ENCODE assay signal across 20 cellular contexts in genomic region chr11:2128102-2128511, GRCh38. TPM values are rescaled to one million over a fixed set of nuclear protein-coding genes. Genes with fewer than 3 reads are reported as not detected.
"Had no signal": no experiment of that assay in that cellular context is flagged by ENCODE, and none has a peak within 500 bp of the region (broad histone marks: within the 10 kb centered on the region; RNA-seq: fewer than 3 reads in every experiment).

No MANE protein-coding gene starts in this region.

- H3K4me3 Mint-ChIP-seq: activated naive CD8-positive, alpha-beta T cell treated with anti-CD3 and anti-CD28 coated beads, Interleukin-2, amount 50 U/mL, for 24 hours; immature natural killer cell; neural progenitor cell; stimulated activated naive CD8-positive, alpha-beta T cell treated with anti-CD3 and anti-CD28 coated beads, Interleukin-15, Interleukin-2, amounts not matched to agents 100 ng/mL and 50 ng/mL, for 24 hours had no signal

- H3K27ac ChIP-seq: dorsolateral prefrontal cortex, esophagus muscularis mucosa, lower lobe of right lung, neural progenitor cell, pancreas, skin epidermis, suprapubic skin had no signal

- H3K36me3 Mint-ChIP-seq: immature natural killer cell, neural progenitor cell had no signal

- DNase-seq: activated CD4-positive, alpha-beta T cell treated with anti-CD3 and anti-CD28 coated beads for 1 hour; activated CD4-positive, alpha-beta T cell treated with anti-CD3 and anti-CD28 coated beads, Interleukin-2, amount 50 U/mL, for 4 hours; activated naive CD4-positive, alpha-beta T cell; activated naive CD8-positive, alpha-beta T cell treated with anti-CD3 and anti-CD28 coated beads, Interleukin-2, amount 50 U/mL, for 24 hours; activated T-cell treated with anti-CD3 and anti-CD28 coated beads for 4 hours; dorsolateral prefrontal cortex; immature natural killer cell; lower lobe of right lung; retina; SK-N-SH; stimulated activated CD4-positive, alpha-beta T cell treated with anti-CD3 and anti-CD28 coated beads, Interleukin-4, amount 100 ng/mL, for 24 hours; trophoblast cell had no signal

- ATAC-seq: activated naive CD8-positive, alpha-beta T cell treated with anti-CD3 and anti-CD28 coated beads, Interleukin-2, amount 50 U/mL, for 24 hours; pancreas had no signal

- H3K36me3 ChIP-seq: lower lobe of right lung, neural progenitor cell, pancreas, suprapubic skin had no signal

- H3K4me1 Mint-ChIP-seq: activated naive CD8-positive, alpha-beta T cell treated with anti-CD3 and anti-CD28 coated beads, Interleukin-2, amount 50 U/mL, for 24 hours; immature natural killer cell had no signal

- H3K9me3 Mint-ChIP-seq: activated naive CD8-positive, alpha-beta T cell treated with anti-CD3 and anti-CD28 coated beads, Interleukin-2, amount 50 U/mL, for 24 hours had no signal

- H3K4me1 ChIP-seq: lower lobe of right lung, neural progenitor cell, pancreas, suprapubic skin had no signal

- H3K27me3 ChIP-seq: pancreas had no signal

- H3K4me3 ChIP-seq: dorsolateral prefrontal cortex, esophagus muscularis mucosa, lower lobe of right lung, neural progenitor cell, pancreas, skin epidermis, suprapubic skin had no signal

- H3K9me3 ChIP-seq: esophagus muscularis mucosa, lower lobe of right lung, pancreas, SK-N-SH, suprapubic skin had no signal

- H3K27ac Mint-ChIP-seq: activated naive CD8-positive, alpha-beta T cell treated with anti-CD3 and anti-CD28 coated beads, Interleukin-2, amount 50 U/mL, for 24 hours; immature natural killer cell; stimulated activated naive CD8-positive, alpha-beta T cell treated with anti-CD3 and anti-CD28 coated beads, Interleukin-15, Interleukin-2, amounts not matched to agents 100 ng/mL and 50 ng/mL, for 24 hours had no signal

RNA-seq across cellular contexts. Expression of gene IGF2, which starts 11.1 kb away (rescaled TPM):
- polyA plus RNA-seq: immature natural killer cell had no signal

RNA-seq across cellular contexts. Expression of gene INS, which starts 32.9 kb away (rescaled TPM):
- total RNA-seq: astrocyte; dorsolateral prefrontal cortex; esophagus muscularis mucosa; lower lobe of right lung; suprapubic skin; T-helper 1 cell treated with Interleukin-12 subunit alpha and Interleukin-12 subunit beta and Interleukin-4 antibody, amounts not matched to agents 30 ng/mL and 1 ng/mL, for 36 hours had no signal
- polyA plus RNA-seq: immature natural killer cell, SK-N-SH had no signal

RNA-seq across cellular contexts. Expression of gene TH, which starts 43.5 kb away (rescaled TPM):
- total RNA-seq: astrocyte; lower lobe of right lung; T-helper 1 cell treated with Interleukin-12 subunit alpha and Interleukin-12 subunit beta and Interleukin-4 antibody, amounts not matched to agents 30 ng/mL and 1 ng/mL, for 36 hours had no signal
- polyA plus RNA-seq: immature natural killer cell, SK-N-SH had no signal
